ENCODE assay signal across 1 cellular context in the genomic region with DNA sequence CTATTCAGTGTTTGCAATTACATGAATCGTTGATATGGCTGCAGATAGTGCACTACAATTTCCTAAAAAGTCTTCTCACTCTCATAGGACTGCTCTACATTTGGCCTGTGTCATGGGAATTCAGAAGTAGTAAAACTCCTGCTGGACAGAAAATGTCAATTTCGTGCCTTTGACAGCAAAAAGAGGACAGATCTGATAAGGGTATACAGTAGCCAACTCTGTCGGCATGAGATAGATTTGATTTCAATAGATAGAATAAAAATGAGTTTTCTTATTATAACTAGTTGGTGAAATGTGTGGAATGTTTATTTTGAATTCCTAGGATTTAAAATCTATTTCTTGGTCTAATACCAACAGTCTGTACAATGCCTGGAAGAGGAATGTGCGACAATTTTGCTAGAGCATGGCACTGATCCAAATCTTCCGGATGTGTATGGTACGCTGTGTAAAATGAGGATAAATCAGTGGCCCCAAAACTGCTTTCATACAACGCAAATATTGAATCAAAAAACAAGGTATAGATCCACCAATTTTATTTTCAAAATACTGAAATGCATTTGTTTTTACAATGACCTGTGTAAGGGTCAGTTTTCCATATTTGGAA.
TF ChIP-seq lines count a peak whose summit lies in the region.

No MANE protein-coding gene starts in this region.

TF ChIP-seq in K562, 482 proteins besides CTCF, POLR2A, EP300 and RAD21 (continued from another document):
- TF ChIP-seq, protein P1, sequence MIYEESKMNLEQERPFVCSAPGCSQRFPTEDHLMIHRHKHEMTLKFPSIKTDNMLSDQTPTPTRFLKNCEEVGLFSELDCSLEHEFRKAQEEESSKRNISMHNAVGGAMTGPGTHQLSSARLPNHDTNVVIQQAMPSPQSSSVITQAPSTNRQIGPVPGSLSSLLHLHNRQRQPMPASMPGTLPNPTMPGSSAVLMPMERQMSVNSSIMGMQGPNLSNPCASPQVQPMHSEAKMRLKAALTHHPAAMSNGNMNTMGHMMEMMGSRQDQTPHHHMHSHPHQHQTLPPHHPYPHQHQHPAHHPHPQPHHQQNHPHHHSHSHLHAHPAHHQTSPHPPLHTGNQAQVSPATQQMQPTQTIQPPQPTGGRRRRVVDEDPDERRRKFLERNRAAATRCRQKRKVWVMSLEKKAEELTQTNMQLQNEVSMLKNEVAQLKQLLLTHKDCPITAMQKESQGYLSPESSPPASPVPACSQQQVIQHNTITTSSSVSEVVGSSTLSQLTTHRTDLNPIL (CRISPR knock-in tag; IDR thresholded peaks at IDR 0.05) = no peak
